ENCODE assay signal across 30 cellular contexts in genomic region chr10:72127571-72127970, GRCh38. TPM values are rescaled to one million over a fixed set of nuclear protein-coding genes. Genes with fewer than 3 reads are reported as not detected.
"Had no signal": no experiment of that assay in that cellular context is flagged by ENCODE, and none has a peak within 500 bp of the region (broad histone marks: within the 10 kb centered on the region; RNA-seq: fewer than 3 reads in every experiment).

No MANE protein-coding gene starts in this region.

- H3K27me3 Mint-ChIP-seq: naive B cell; progenitor cell of endocrine pancreas; stimulated activated memory B cell treated with anti-CD40 and anti-IgM and Interleukin-4, amounts not matched to agents 10 μg/mL and 1 μg/mL and 100 μg/mL, for 72 hours; stimulated activated naive CD8-positive, alpha-beta T cell treated with anti-CD3 and anti-CD28 coated beads, Interleukin-15, amount 100 ng/mL, for 72 hours had no signal

- DNase-seq: hypothalamus; immature natural killer cell; kidney; left colon; left lung; lower lobe of right lung; mesendoderm; naive B cell; natural killer cell; nephron progenitor cell; occipital lobe; right lobe of liver; stimulated activated CD4-positive, alpha-beta T cell treated with anti-CD3 and anti-CD28 coated beads, Interleukin-1b, Interleukin-23, amount 100 ng/mL, for 48 hours; stimulated activated CD4-positive, alpha-beta T cell treated with anti-CD3 and anti-CD28 coated beads, Interleukin-2, amount 100 ng/mL, for 48 hours; stimulated activated CD4-positive, alpha-beta T cell treated with anti-CD3 and anti-CD28 coated beads, Interleukin-4, amount 100 ng/mL, for 4 hours; stimulated activated CD8-positive, alpha-beta memory T cell treated with anti-CD3 and anti-CD28 coated beads, Interleukin-4, amount 100 ng/mL, for 48 hours; stimulated activated naive CD4-positive, alpha-beta T cell treated with Interleukin-2 at 50 U/mL for 16 hours; stimulated activated naive CD8-positive, alpha-beta T cell treated with anti-CD3 and anti-CD28 coated beads, Interleukin-15, amount 100 ng/mL, for 72 hours; substantia nigra; transverse colon; upper lobe of left lung had no signal

- FAIRE-seq: islet of Langerhans, kidney had no signal

- H3K4me3 ChIP-seq: left lung, lower lobe of right lung, neural progenitor cell, right atrium auricular region, right lobe of liver, smooth muscle cell, transverse colon, upper lobe of left lung had no signal

- H3K27ac Mint-ChIP-seq: immature natural killer cell; mesothelial cell of epicardium; natural killer cell; nephron progenitor cell; neural progenitor cell; progenitor cell of endocrine pancreas; stimulated activated memory B cell treated with anti-CD40 and anti-IgM and Interleukin-4, amounts not matched to agents 10 μg/mL and 1 μg/mL and 100 μg/mL, for 72 hours; stimulated activated naive CD8-positive, alpha-beta T cell treated with anti-CD3 and anti-CD28 coated beads, Interleukin-15, amount 100 ng/mL, for 72 hours had no signal

- H3K79me2 ChIP-seq: parathyroid adenoma had no signal

- H3K4me3 Mint-ChIP-seq: immature natural killer cell; mesothelial cell of epicardium; naive B cell; natural killer cell; nephron progenitor cell; neural progenitor cell; stimulated activated memory B cell treated with anti-CD40 and anti-IgM and Interleukin-4, amounts not matched to agents 10 μg/mL and 1 μg/mL and 100 μg/mL, for 72 hours; stimulated activated naive CD8-positive, alpha-beta T cell treated with anti-CD3 and anti-CD28 coated beads, Interleukin-15, amount 100 ng/mL, for 72 hours had no signal

- H3K4me2 ChIP-seq: neural progenitor cell, smooth muscle cell had no signal

- H2AFZ ChIP-seq: neural progenitor cell, parathyroid adenoma had no signal

- H3K27ac ChIP-seq: left lung, lower lobe of right lung, neural progenitor cell, neutrophil, parathyroid adenoma, right atrium auricular region, right lobe of liver, transverse colon, upper lobe of left lung had no signal

- H3K27me3 ChIP-seq: left lung, neural progenitor cell, neutrophil, right atrium auricular region, right lobe of liver, transverse colon, upper lobe of left lung had no signal

- ATAC-seq: left colon; left lung; lower lobe of right lung; natural killer cell; right lobe of liver; stimulated activated memory B cell treated with anti-CD40 and anti-IgM and Interleukin-4, amounts not matched to agents 10 μg/mL and 1 μg/mL and 100 μg/mL, for 72 hours; stimulated activated naive CD8-positive, alpha-beta T cell treated with anti-CD3 and anti-CD28 coated beads, Interleukin-15, amount 100 ng/mL, for 72 hours had no signal

- H3K9me3 Mint-ChIP-seq: immature natural killer cell; mesothelial cell of epicardium; naive B cell; natural killer cell; nephron progenitor cell; neural progenitor cell; stimulated activated memory B cell treated with anti-CD40 and anti-IgM and Interleukin-4, amounts not matched to agents 10 μg/mL and 1 μg/mL and 100 μg/mL, for 72 hours; stimulated activated naive CD8-positive, alpha-beta T cell treated with anti-CD3 and anti-CD28 coated beads, Interleukin-15, amount 100 ng/mL, for 72 hours had no signal

- H3K36me3 Mint-ChIP-seq: natural killer cell had no signal

- H3K36me3 ChIP-seq: neural progenitor cell, neutrophil, right atrium auricular region, right lobe of liver had no signal

- H3K4me1 ChIP-seq: parathyroid adenoma, right atrium auricular region, right lobe of liver had no signal

RNA-seq across cellular contexts. Expression of gene SPOCK2, which starts 39.2 kb away (rescaled TPM):
- polyA plus RNA-seq: smooth muscle cell had no signal
